ENCODE assay signal across 18 cellular contexts in genomic region chr9:115411516-115411915, GRCh38.
"Had no signal": no experiment of that assay in that cellular context is flagged by ENCODE, and none has a peak within 500 bp of the region (broad histone marks: within the 10 kb centered on the region; RNA-seq: fewer than 3 reads in every experiment).

No MANE protein-coding gene starts in this region.

- H3K4me1 ChIP-seq: pancreas had no signal

- H3K27ac ChIP-seq: coronary artery, pancreas had no signal

- H3K27me3 Mint-ChIP-seq: activated B cell treated with CpG ODN at 0.5 μM for 24 hours had no signal

- H3K36me3 ChIP-seq: pancreas had no signal

- FAIRE-seq: endometrium, pancreas had no signal

- H3K36me3 Mint-ChIP-seq: memory B cell, T-cell had no signal

- H3K4me3 Mint-ChIP-seq: activated B cell treated with CpG ODN at 0.5 μM for 24 hours; activated CD8-positive, alpha-beta T cell treated with anti-CD3 and anti-CD28 coated beads for 36 hours; activated naive CD4-positive, alpha-beta T cell treated with anti-CD3 and anti-CD28 coated beads for 36 hours; central memory CD8-positive, alpha-beta T cell; memory B cell; naive thymus-derived CD4-positive, alpha-beta T cell; T-cell had no signal

- H3K9me3 Mint-ChIP-seq: activated B cell treated with CpG ODN at 0.5 μM for 24 hours; activated CD8-positive, alpha-beta T cell treated with anti-CD3 and anti-CD28 coated beads for 36 hours; activated T-helper 2 cell treated with anti-CD3 and anti-CD28 coated beads, Interferon-gamma antibody, Interleukin-2, Interleukin-4, amounts not matched to agents 10 μg/mL and 5 μg/mL and 100 μg/mL, durations not matched to agents 14 hours and 24 hours and 36 hours; central memory CD8-positive, alpha-beta T cell had no signal

- H3K27me3 ChIP-seq: pancreas had no signal

- H3K27ac Mint-ChIP-seq: activated B cell treated with CpG ODN at 0.5 μM for 24 hours; activated CD8-positive, alpha-beta T cell treated with anti-CD3 and anti-CD28 coated beads for 36 hours; activated naive CD4-positive, alpha-beta T cell treated with anti-CD3 and anti-CD28 coated beads for 36 hours; activated T-helper 2 cell treated with anti-CD3 and anti-CD28 coated beads, Interferon-gamma antibody, Interleukin-2, Interleukin-4, amounts not matched to agents 10 μg/mL and 5 μg/mL and 100 μg/mL, durations not matched to agents 14 hours and 24 hours and 36 hours; memory B cell; naive thymus-derived CD4-positive, alpha-beta T cell; T-cell had no signal

- H3K9me3 ChIP-seq: pancreas had no signal

- ATAC-seq: activated CD8-positive, alpha-beta T cell treated with anti-CD3 and anti-CD28 coated beads for 36 hours; naive thymus-derived CD4-positive, alpha-beta T cell; sciatic nerve; T-cell had no signal

- DNase-seq: activated B cell treated with CpG ODN at 0.5 μM for 24 hours; activated CD4-positive, alpha-beta T cell treated with anti-CD3 and anti-CD28 coated beads for 4 hours; activated CD8-positive, alpha-beta T cell treated with anti-CD3 and anti-CD28 coated beads for 36 hours; activated naive CD4-positive, alpha-beta T cell treated with anti-CD3 and anti-CD28 coated beads for 36 hours; activated T-cell treated with anti-CD3 and anti-CD28 coated beads, Interleukin-2, amount 50 U/mL, for 1 hour; erythroblast; naive thymus-derived CD4-positive, alpha-beta T cell; pancreas; stimulated activated CD4-positive, alpha-beta T cell treated with anti-CD3 and anti-CD28 coated beads, Interleukin-1b, Interleukin-23, amount 100 ng/mL, for 48 hours; stimulated activated naive CD4-positive, alpha-beta T cell treated with Interleukin-2 at 50 U/mL for 16 hours; T-cell; trophoblast cell had no signal

- H3K4me3 ChIP-seq: coronary artery, pancreas had no signal

- H3K4me1 Mint-ChIP-seq: central memory CD8-positive, alpha-beta T cell; naive thymus-derived CD4-positive, alpha-beta T cell; T-cell had no signal
